9 cellular contexts compared by ENCODE assay signal in the genomic region with DNA sequence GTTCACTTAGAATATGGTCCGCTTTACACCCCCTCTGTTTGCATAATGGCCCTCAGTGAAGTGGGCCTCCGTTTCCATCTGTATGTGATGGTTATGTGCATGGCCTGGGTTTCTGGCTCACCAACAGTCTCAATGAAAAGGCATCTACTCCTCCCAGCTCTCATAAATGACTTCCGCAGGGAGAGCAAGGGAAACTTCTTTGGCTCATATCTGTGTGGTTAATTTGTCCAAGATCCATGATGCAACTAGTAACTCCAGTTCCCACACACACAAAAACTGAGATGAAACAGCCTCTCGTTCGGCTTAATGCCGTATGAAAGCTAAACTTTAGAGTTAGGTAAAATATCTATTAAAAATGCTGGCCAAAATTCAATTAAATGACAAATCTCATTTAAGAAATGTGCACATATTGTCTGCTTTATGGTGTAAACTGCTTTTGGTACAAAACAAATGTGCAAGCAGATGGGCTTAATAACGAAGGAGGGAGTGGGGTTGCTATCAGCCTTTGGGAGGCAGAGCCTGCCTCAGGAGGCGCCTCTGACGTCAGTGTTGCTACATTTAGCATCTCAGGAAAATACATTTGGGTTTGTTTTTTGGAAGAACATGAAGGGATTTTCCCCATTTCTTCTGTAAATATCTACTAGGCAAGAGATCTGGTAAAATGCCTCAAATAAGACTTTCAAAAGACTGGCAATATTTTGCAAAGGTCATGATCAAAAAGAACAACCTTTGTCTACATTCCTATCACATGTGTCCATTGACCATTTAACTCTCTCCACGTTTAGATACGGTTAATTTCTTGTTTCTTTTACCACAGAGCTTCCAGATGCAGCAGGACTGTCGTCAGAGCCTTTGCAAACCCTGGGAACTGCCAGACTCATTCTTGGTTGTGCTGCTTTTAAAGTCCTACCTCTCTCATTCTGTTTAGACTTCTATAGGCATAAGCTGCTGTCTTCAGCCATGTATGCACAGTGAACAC.
A peak's percentile ranks its signal among the peaks of the same experiment; 100 is the strongest.
DNase-seq lines count a peak whose midpoint lies in the region; ATAC-seq, FAIRE-seq and TF ChIP-seq lines count a peak whose summit lies in the region.
"Had no signal": no experiment of that assay in that cellular context is flagged by ENCODE, and none has a peak within 500 bp of the region (broad histone marks: within the 10 kb centered on the region; RNA-seq: fewer than 3 reads in every experiment).

No MANE protein-coding gene starts in this region.

- peaks cover 18 to 36% of the 10 kb centered on the region in 2 experiments; a peak in 4 of 5 replicates for H3K27me3 ChIP-seq in K562 (ENCODE audit: control insufficient read depth in 2 of 2, insufficient read depth in 2 of 2, low read length in 2 of 2)
- no peaks in the 10 kb centered on the region for H3K27me3 ChIP-seq in PC-3 (ENCODE audit: low read length)

- H3K4me3 ChIP-seq in K562 (no peak overlapping the region), PC-3 (ENCODE audit: low read length) (no peak overlapping the region)

- H4K20me1 ChIP-seq in K562 (replicated peaks; ENCODE audit: control insufficient read depth, insufficient read depth, low read length) (no peaks in the 10 kb centered on the region), PC-3 (ENCODE audit: low read length) (no peaks in the 10 kb centered on the region)

- H3K36me3 ChIP-seq in K562 (ENCODE audit: control insufficient read depth, insufficient read depth, low read length): no peaks in the 10 kb centered on the region
- no peaks in the 10 kb centered on the region for H3K36me3 ChIP-seq in PC-3 (ENCODE audit: low read depth, low read length)

- no peaks in the 10 kb centered on the region for H3K9me2 ChIP-seq in PC-3 (replicated peaks; ENCODE audit: low read length)

- CTCF ChIA-PET in K562 (lab: Yijun Ruan, JAX; ENCODE audit: low intra/inter-chr PET ratio): no interaction called here
- CTCF ChIA-PET in PC-3 (lab: Charles Lee): no interaction called here

- no peak for TF ChIP-seq EP300 in K562 (IDR thresholded peaks at IDR 0.05; ENCODE audit: low read length)

- FAIRE-seq in K562 (lab: Jason Lieb, UNC): no peak

- H3K27ac ChIP-seq in K562 (ENCODE audit: extremely low read depth, low read depth, low read length): no peak overlapping the region
- H3K27ac ChIP-seq in PC-3 (ENCODE audit: low read length): no peak overlapping the region
- H3K27ac ChIP-seq: HL-60 had no signal

- H3K9me3 ChIP-seq in K562 (replicated peaks; ENCODE audit: control insufficient read depth, insufficient read depth, low read depth, low read length): no peaks in the 10 kb centered on the region
- H3K9me3 ChIP-seq in PC-3 (ENCODE audit: low read length): no peaks in the 10 kb centered on the region

- intact Hi-C loops in K562 (cut with micrococcal nuclease): no loop called here
- intact Hi-C loops in PC-3 (cut with micrococcal nuclease): no loop called here

- no peaks in the 10 kb centered on the region; a peak in 1 of 5 replicates for H3K4me1 ChIP-seq in K562 (replicated peaks in 1 of 2; ENCODE audit: control insufficient read depth in 2 of 2, insufficient read depth in 2 of 2, low read length in 2 of 2)
- peaks cover 12% of the 10 kb centered on the region for H3K4me1 ChIP-seq in PC-3 (ENCODE audit: insufficient read depth, low read length)

- ATAC-seq in K562 (no peak), PC-3 (no peak)

- POLR2A ChIA-PET in K562 (lab: Yijun Ruan, JAX) (interaction anchor here (0.6 to 3.3 kb wide), 3 partner anchors 10 to 22 kb away, joined by 4 to 12 read pairs (median 5); no protein-coding TSS in a partner anchor), PC-3 (lab: Charles Lee; ENCODE audit: unreplicated experiment) (no interaction called here)

- H3K4me2 ChIP-seq in K562 (ENCODE audit: insufficient read depth, low read length) (no peak overlapping the region), PC-3 (ENCODE audit: low read length) (no peak overlapping the region)

- DNase-seq in GM04504 (ENCODE audit: low read depth) (peak; percentile 94), K562 (ENCODE audit: extremely low read depth in 1 of 4, low spot score in 3 of 4) (no peak), iris pigment epithelial cell (ENCODE audit: low read depth) (peak; percentile 86), smooth muscle cell of the brain vasculature (ENCODE audit: low read depth, low spot score) (peak; percentile 33), PC-3 (no peak), NCI-H1048 (lab: John Stamatoyannopoulos, UW) (no peak), SW 1271 (lab: John Stamatoyannopoulos, UW) (no peak), NCI-H2227 (lab: John Stamatoyannopoulos, UW; ENCODE audit: unreplicated experiment) (no peak)

- 13% methylated on average over 12 of the region's 12 CpGs for WGBS in K562 (ENCODE audit: insufficient coverage, low coverage, missing lambda C conversion rate)

- H2AFZ ChIP-seq in K562 (ENCODE audit: low read depth, low read length) (no peak overlapping the region), PC-3 (ENCODE audit: low read length) (no peak overlapping the region)

- TF ChIP-seq POLR2A in K562 (conservative IDR thresholded peaks at IDR 0.05): no peak

- TF ChIP-seq RAD21 in K562 (CRISPR knock-in tag; conservative IDR thresholded peaks at IDR 0.05 in 1 of 2, IDR thresholded peaks at IDR 0.05 in 1 of 2): no peak

- BruUV-seq in K562 (replicated peaks; lab: Mats Ljungman, UMichigan) (no TSS peak), PC-3 (replicated peaks; lab: Mats Ljungman, UMichigan) (no TSS peak)

- H3K9ac ChIP-seq in K562 (ENCODE audit: insufficient read depth in 1 of 2, low read depth in 2 of 2, low read length in 2 of 2) (no peak overlapping the region), PC-3 (ENCODE audit: low read length) (no peak overlapping the region)

- H3K79me2 ChIP-seq in K562 (ENCODE audit: control insufficient read depth, insufficient read depth, low read length) (no peaks in the 10 kb centered on the region), PC-3 (ENCODE audit: low read length) (no peaks in the 10 kb centered on the region)

- TF ChIP-seq CTCF in K562 (IDR thresholded peaks at IDR 0.05 in 2 of 3, conservative IDR thresholded peaks at IDR 0.05 in 1 of 3; ENCODE audit: insufficient read depth in 2 of 3, low read depth in 1 of 3, low read length in 3 of 3) (no peak), PC-3 (conservative IDR thresholded peaks at IDR 0.05; ENCODE audit: low read depth, low read length) (no peak)

- H3F3A ChIP-seq in PC-3 (ENCODE audit: low read length, unreplicated experiment): no peaks in the 10 kb centered on the region

- H3K9me1 ChIP-seq in K562 (ENCODE audit: control insufficient read depth, insufficient read depth, low read length): no peaks in the 10 kb centered on the region

- in situ Hi-C loops in K562 (cut with MboI): no loop called here

TF ChIP-seq in K562, 482 proteins besides CTCF, POLR2A, EP300 and RAD21:
- no peak for TF ChIP-seq MCM5 (IDR thresholded peaks at IDR 0.05; ENCODE audit: low read depth)
- no peak for TF ChIP-seq CEBPG (CRISPR knock-in tag; IDR thresholded peaks at IDR 0.05)
- TF ChIP-seq CEBPG (tag; conservative IDR thresholded peaks at IDR 0.05 in 1 of 2, IDR thresholded peaks at IDR 0.05 in 1 of 2): 0 out of 4 replicates have a peak, but pooled peaks of 1 of the 2 experiments have one; percentile 21
- TF ChIP-seq ATF1 (CRISPR knock-in tag; IDR thresholded peaks at IDR 0.05): no peak
- peak; percentile 55; the same call in 1 of the 2 replicates for TF ChIP-seq ATF1 (tag; IDR thresholded peaks at IDR 0.05)
- no peak for TF ChIP-seq HOXB6 (CRISPR knock-in tag; IDR thresholded peaks at IDR 0.05; ENCODE audit: borderline replicate concordance)
- TF ChIP-seq, protein P1, sequence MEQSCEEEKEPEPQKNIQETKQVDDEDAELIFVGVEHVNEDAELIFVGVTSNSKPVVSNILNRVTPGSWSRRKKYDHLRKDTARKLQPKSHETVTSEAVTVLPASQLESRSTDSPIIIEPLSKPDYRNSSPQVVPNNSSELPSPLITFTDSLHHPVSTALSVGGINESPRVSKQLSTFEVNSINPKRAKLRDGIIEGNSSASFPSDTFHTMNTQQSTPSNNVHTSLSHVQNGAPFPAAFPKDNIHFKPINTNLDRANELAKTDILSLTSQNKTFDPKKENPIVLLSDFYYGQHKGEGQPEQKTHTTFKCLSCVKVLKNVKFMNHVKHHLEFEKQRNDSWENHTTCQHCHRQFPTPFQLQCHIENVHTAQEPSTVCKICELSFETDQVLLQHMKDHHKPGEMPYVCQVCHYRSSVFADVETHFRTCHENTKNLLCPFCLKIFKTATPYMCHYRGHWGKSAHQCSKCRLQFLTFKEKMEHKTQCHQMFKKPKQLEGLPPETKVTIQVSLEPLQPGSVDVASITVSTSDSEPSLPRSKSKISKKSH (CRISPR knock-in tag; IDR thresholded peaks at IDR 0.05): no peak
- TF ChIP-seq NR2C1 (IDR thresholded peaks at IDR 0.05): no peak
- TF ChIP-seq NR2C1 (tag; IDR thresholded peaks at IDR 0.05): no peak
- TF ChIP-seq RUNX1 (IDR thresholded peaks at IDR 0.05; ENCODE audit: low read depth): no peak
- TF ChIP-seq NFE2L1 (tag; IDR thresholded peaks at IDR 0.05; ENCODE audit: borderline replicate concordance, low read depth): no peak
- TF ChIP-seq FOXJ2 (tag; IDR thresholded peaks at IDR 0.05): no peak
- no peak for TF ChIP-seq ETS2 (tag; IDR thresholded peaks at IDR 0.05; ENCODE audit: borderline replicate concordance, poor library complexity, severe bottlenecking)

Comparison
In these comparisons a context has a peak if more than half of its experiments do, and no peak if none do; other contexts are left out.
1. DNase-seq: peak in GM04504 (single experiment), iris pigment epithelial cell (single experiment) and smooth muscle cell of the brain vasculature (single experiment); none in K562 (0 of 4), PC-3 (single experiment), NCI-H1048 (single experiment), SW 1271 (0 of 2) and NCI-H2227 (single experiment).